Comparison of ENCODE assay signal across 8 cellular contexts in genomic region chr9:129110740-129111142, GRCh38. TPM values are rescaled to one million over a fixed set of nuclear protein-coding genes. Genes with fewer than 3 reads are reported as not detected.
A peak's percentile ranks its signal among the peaks of the same experiment; 100 is the strongest.
DNase-seq lines count a peak whose midpoint lies in the region; ATAC-seq and TF ChIP-seq lines count a peak whose summit lies in the region.

Gene CRAT (minus strand): TSS chr9:129110793. CDS start chr9:129110509, 284 bp downstream.

- peak within 1 kb of the TSS; percentile 68 for H3K27ac ChIP-seq in RWPE2 (ENCODE audit: poor library complexity, severe bottlenecking)

- ATAC-seq in RWPE2 (ENCODE audit: low read depth) = peak; percentile 77
- peak; percentile 93 to 96 for ATAC-seq in natural killer cell treated with Interleukin-12 subunit alpha and Interleukin-12 subunit beta and Interleukin-15 and Interleukin-18, amount 100 ng/mL, for 72 hours

- no peaks in the 10 kb centered on the region for H3K9me3 ChIP-seq in RWPE2 (ENCODE audit: severe bottlenecking)

- H3K36me3 Mint-ChIP-seq in natural killer cell treated with Interleukin-12 subunit alpha and Interleukin-12 subunit beta and Interleukin-15 and Interleukin-18, amount 100 ng/mL, for 72 hours = no peaks in the 10 kb centered on the region

- peaks cover 4% of the 10 kb centered on the region for H3K4me1 ChIP-seq in RWPE2 (ENCODE audit: insufficient read depth, poor library complexity, severe bottlenecking)

- peak within 1 kb of the TSS; percentile 90 to 93 for H3K27ac Mint-ChIP-seq in natural killer cell treated with Interleukin-12 subunit alpha and Interleukin-12 subunit beta and Interleukin-15 and Interleukin-18, amount 100 ng/mL, for 72 hours

- peaks cover 17% of the 10 kb centered on the region in 2 donors for H3K4me1 Mint-ChIP-seq in natural killer cell treated with Interleukin-12 subunit alpha and Interleukin-12 subunit beta and Interleukin-15 and Interleukin-18, amount 100 ng/mL, for 72 hours (ENCODE audit: low read depth in 2 of 2)

- H3K4me3 Mint-ChIP-seq in natural killer cell treated with Interleukin-12 subunit alpha and Interleukin-12 subunit beta and Interleukin-15 and Interleukin-18, amount 100 ng/mL, for 72 hours = peak within 1 kb of the TSS; percentile 92

- H3K27me3 Mint-ChIP-seq in natural killer cell treated with Interleukin-12 subunit alpha and Interleukin-12 subunit beta and Interleukin-15 and Interleukin-18, amount 100 ng/mL, for 72 hours = no peaks in the 10 kb centered on the region

- DNase-seq in EH (ENCODE audit: low read depth) (peak; percentile 96), H4 (ENCODE audit: low spot score) (peak; percentile 86), LoVo (ENCODE audit: low spot score) (peak; percentile 95), RWPE2 (ENCODE audit: low spot score) (peak; percentile 96), fibroblast of peridontal ligament (ENCODE audit: extremely low read depth) (peak; percentile 89)
- DNase-seq in activated effector memory CD4-positive, alpha-beta T cell treated with Interleukin-2 at 50 U/mL for 16 hours = peak; percentile 92
- peak; percentile 97 for DNase-seq in natural killer cell treated with Interleukin-12 subunit alpha and Interleukin-12 subunit beta and Interleukin-15 and Interleukin-18, amount 100 ng/mL, for 72 hours (ENCODE audit: low spot score)
- DNase-seq in stimulated activated naive CD4-positive, alpha-beta T cell (lab: John Stamatoyannopoulos, UW) = peak; percentile 88 to 97 (median 96)

- no peak for TF ChIP-seq CTCF in RWPE2 (IDR thresholded peaks at IDR 0.05; ENCODE audit: poor library complexity, severe bottlenecking)

- H3K27me3 ChIP-seq in RWPE2 (ENCODE audit: insufficient read depth, poor library complexity, severe bottlenecking) = no peaks in the 10 kb centered on the region

- no peaks in the 10 kb centered on the region for H3K9me3 Mint-ChIP-seq in natural killer cell treated with Interleukin-12 subunit alpha and Interleukin-12 subunit beta and Interleukin-15 and Interleukin-18, amount 100 ng/mL, for 72 hours

- H3K4me3 ChIP-seq in RWPE2 (ENCODE audit: severe bottlenecking) = peak within 1 kb of the TSS; percentile 77

- no peaks in the 10 kb centered on the region for H3K36me3 ChIP-seq in RWPE2 (ENCODE audit: low read depth)

RNA-seq across cellular contexts. Expression of gene CRAT, which starts in this region (rescaled TPM):
- total RNA-seq in H4 (2014; rRNA removed; shearing (Covaris generic)) = 14.5 and 21.2 TPM in 2 replicates
- 10 to 100 TPM; 11.9 to 12.7 TPM for total RNA-seq in natural killer cell treated with Interleukin-12 subunit alpha and Interleukin-12 subunit beta and Interleukin-15 and Interleukin-18, amount 100 ng/mL, for 72 hours

Comparison
In these comparisons a context has a peak if more than half of its experiments do, and no peak if none do; other contexts are left out.
1. Peak in every context shown above with its lines: DNase-seq, ATAC-seq, H3K4me3 ChIP-seq and H3K27ac ChIP-seq.